ENCODE assay signal across 1 cellular context in genomic region chr15:90060797-90061196, GRCh38.
TF ChIP-seq lines count a peak whose summit lies in the region.

No MANE protein-coding gene starts in this region.

TF ChIP-seq in WTC11, 78 proteins besides CTCF, POLR2A, EP300 and RAD21 (continued from another document):
- TF ChIP-seq ETV6 (CRISPR knock-in tag; IDR thresholded peaks at IDR 0.05) (no peak), GTF2I (CRISPR knock-in tag; conservative IDR thresholded peaks at IDR 0.05) (no peak), OVOL2 (CRISPR knock-in tag; IDR thresholded peaks at IDR 0.05; ENCODE audit: borderline replicate concordance) (no peak)
